ENCODE assay signal across 9 cellular contexts in the genomic region with DNA sequence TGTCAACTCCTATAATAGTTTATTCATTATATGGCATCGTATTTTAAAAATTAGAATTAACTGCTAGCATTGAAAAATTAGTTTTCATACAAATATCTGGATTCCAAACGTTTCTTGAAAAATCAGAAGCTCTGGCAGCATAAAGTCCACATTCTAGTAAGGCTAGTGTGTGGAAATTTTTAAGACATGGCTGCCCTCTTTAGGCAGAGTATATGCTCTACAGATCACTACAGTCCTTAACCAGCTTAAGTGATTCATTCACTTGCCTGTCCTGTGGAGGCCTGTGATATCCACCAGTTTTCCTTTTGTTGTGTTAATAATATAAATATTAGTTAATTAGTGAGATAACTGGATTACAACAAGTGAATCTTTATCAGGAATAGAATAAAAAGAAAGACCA.
DNase-seq lines count a peak whose midpoint lies in the region; ATAC-seq and TF ChIP-seq lines count a peak whose summit lies in the region.
"Had no signal": no experiment of that assay in that cellular context is flagged by ENCODE, and none has a peak within 500 bp of the region (broad histone marks: within the 10 kb centered on the region; RNA-seq: fewer than 3 reads in every experiment).

No MANE protein-coding gene starts in this region.

- H3K27ac Mint-ChIP-seq in endodermal cell, result no peak overlapping the region
- H3K27ac Mint-ChIP-seq in activated T-cell treated with anti-CD3 and anti-CD28 coated beads, Interleukin-2, amount 50 U/mL, for 24 hours, result no peak overlapping the region
- H3K27ac Mint-ChIP-seq: T-helper 1 cell treated with Interleukin-12 subunit alpha and Interleukin-12 subunit beta and Interleukin-4 antibody, amounts not matched to agents 30 μg/mL and 1 μg/mL, for 36 hours had no signal

- H3K27me3 ChIP-seq in endodermal cell (ENCODE audit: control insufficient read depth, insufficient read depth, low read length, poor library complexity, severe bottlenecking), result no peaks in the 10 kb centered on the region

- H3K4me3 Mint-ChIP-seq in endodermal cell, result no peak overlapping the region
- no peak overlapping the region for H3K4me3 Mint-ChIP-seq in activated T-cell treated with anti-CD3 and anti-CD28 coated beads, Interleukin-2, amount 50 U/mL, for 24 hours
- H3K4me3 Mint-ChIP-seq: T-helper 1 cell treated with Interleukin-12 subunit alpha and Interleukin-12 subunit beta and Interleukin-4 antibody, amounts not matched to agents 30 μg/mL and 1 μg/mL, for 36 hours had no signal

- no peak overlapping the region for H3K27ac ChIP-seq in endodermal cell (ENCODE audit: low read depth, low read length)

- H3K36me3 Mint-ChIP-seq in endodermal cell (ENCODE audit: low read depth), result no peaks in the 10 kb centered on the region
- no peaks in the 10 kb centered on the region for H3K36me3 Mint-ChIP-seq in activated T-cell treated with anti-CD3 and anti-CD28 coated beads, Interleukin-2, amount 50 U/mL, for 24 hours (ENCODE audit: low read depth)

- no peak overlapping the region for H3K9ac ChIP-seq in endodermal cell (ENCODE audit: extremely low read depth, low read length, poor library complexity, severe bottlenecking)

- H3K9me3 Mint-ChIP-seq in endodermal cell, result peaks cover 24% of the 10 kb centered on the region
- H3K9me3 Mint-ChIP-seq in activated T-cell treated with anti-CD3 and anti-CD28 coated beads, Interleukin-2, amount 50 U/mL, for 24 hours, result no peaks in the 10 kb centered on the region
- H3K9me3 Mint-ChIP-seq: T-helper 1 cell treated with Interleukin-12 subunit alpha and Interleukin-12 subunit beta and Interleukin-4 antibody, amounts not matched to agents 30 μg/mL and 1 μg/mL, for 36 hours had no signal

- no peaks in the 10 kb centered on the region for H3K36me3 ChIP-seq in endodermal cell (ENCODE audit: control insufficient read depth, insufficient read depth, low read length)

- peak; percentile 52 for ATAC-seq in GM21529 (IDR thresholded peaks at IDR 0.05; ENCODE audit: unreplicated experiment)
- ATAC-seq in stimulated activated naive CD8-positive, alpha-beta T cell treated with anti-CD3 and anti-CD28 coated beads, Interleukin-15, Interleukin-2, amounts not matched to agents 100 U/mL and 50 U/mL, for 24 hours, result no peak
- no peak for ATAC-seq in GM19395 (IDR thresholded peaks at IDR 0.05; ENCODE audit: unreplicated experiment)

- H3K4me3 ChIP-seq in endodermal cell (ENCODE audit: low read length), result no peak overlapping the region

- H3K9me3 ChIP-seq in endodermal cell (ENCODE audit: control insufficient read depth, low read length), result no peaks in the 10 kb centered on the region

- peak; percentile 72 for TF ChIP-seq CTCF in endodermal cell (conservative IDR thresholded peaks at IDR 0.05)

- peak; percentile 33 for DNase-seq in NCI-H526 treated with DMSO at 0.1 percent for 48 hours (lab: John Stamatoyannopoulos, UW)
- no peak for DNase-seq in endodermal cell
- DNase-seq in putamen (ENCODE audit: low spot score), result peak; percentile 2
- no peak for DNase-seq in activated T-cell treated with anti-CD3 and anti-CD28 coated beads, Interleukin-2, amount 50 U/mL, for 24 hours
- DNase-seq in stimulated activated naive CD8-positive, alpha-beta T cell treated with anti-CD3 and anti-CD28 coated beads, Interleukin-15, Interleukin-2, amounts not matched to agents 100 U/mL and 50 U/mL, for 24 hours, result no peak
- DNase-seq: right cardiac atrium had no signal

- 33% methylated on average over 1 of the region's 2 CpGs; no CpG with 5 or more reads in 1 of the 2 experiments for WGBS in endodermal cell (ENCODE audit: insufficient coverage in 1 of 2, insufficient read length in 1 of 2), 2 experiments

- no peaks in the 10 kb centered on the region for H3K4me1 ChIP-seq in endodermal cell (ENCODE audit: control insufficient read depth, insufficient read depth, low read length)

- no peaks in the 10 kb centered on the region for H3K27me3 Mint-ChIP-seq in endodermal cell (ENCODE audit: insufficient read depth)
- H3K27me3 Mint-ChIP-seq in activated T-cell treated with anti-CD3 and anti-CD28 coated beads, Interleukin-2, amount 50 U/mL, for 24 hours, result peaks cover 13% of the 10 kb centered on the region

- H3K4me1 Mint-ChIP-seq in endodermal cell, result no peaks in the 10 kb centered on the region
- no peaks in the 10 kb centered on the region for H3K4me1 Mint-ChIP-seq in activated T-cell treated with anti-CD3 and anti-CD28 coated beads, Interleukin-2, amount 50 U/mL, for 24 hours (ENCODE audit: low read depth)

Comparison
In these comparisons a context has a peak if more than half of its experiments do, and no peak if none do; other contexts are left out.
1. DNase-seq: peak in NCI-H526 treated with DMSO at 0.1 percent for 48 hours (single experiment) and putamen (single experiment); none in endodermal cell (single experiment), activated T-cell treated with anti-CD3 and anti-CD28 coated beads, Interleukin-2, amount 50 U/mL, for 24 hours (single experiment) and stimulated activated naive CD8-positive, alpha-beta T cell treated with anti-CD3 and anti-CD28 coated beads, Interleukin-15, Interleukin-2, amounts not matched to agents 100 U/mL and 50 U/mL, for 24 hours (single experiment).